Comparison of ENCODE assay signal across 1 cellular context in the genomic region with DNA sequence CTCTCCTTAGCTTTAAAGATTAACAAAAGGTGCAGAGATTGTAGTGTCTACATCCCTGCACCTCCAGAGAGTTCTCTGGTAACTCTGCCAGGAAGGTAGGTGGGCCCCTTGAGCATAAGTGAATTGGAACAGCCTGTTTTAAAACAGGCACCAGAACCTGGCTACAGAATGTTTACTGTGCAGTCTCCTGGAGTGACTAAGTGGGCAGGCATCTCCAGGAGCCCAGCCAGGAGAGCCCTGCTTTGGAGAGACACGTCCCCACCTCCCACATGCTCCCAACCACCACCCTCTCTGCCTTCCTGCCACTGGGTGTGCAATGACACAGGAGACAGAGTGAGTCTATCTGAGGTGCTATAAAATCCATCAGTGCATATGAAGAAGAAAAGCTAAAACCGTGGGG.
TF ChIP-seq lines count a peak whose summit lies in the region.

No MANE protein-coding gene starts in this region.

TF ChIP-seq in SK-N-SH treated with all-trans-retinoic acid at 6 μM for 48 hours, 23 proteins besides CTCF, POLR2A, EP300 and RAD21 (continued from another document):
- no peak for TF ChIP-seq ZFP3 (CRISPR knock-in tag; IDR thresholded peaks at IDR 0.05)
- no peak for TF ChIP-seq TCF4 (CRISPR knock-in tag; IDR thresholded peaks at IDR 0.05; ENCODE audit: borderline replicate concordance)
- no peak for TF ChIP-seq CSDC2 (CRISPR knock-in tag; IDR thresholded peaks at IDR 0.05)
